ENCODE assay signal across 1 cellular context in genomic region chr1:156337052-156337887, GRCh38.
TF ChIP-seq lines count a peak whose summit lies in the region.

No MANE protein-coding gene starts in this region.

TF ChIP-seq in H1, 55 proteins besides CTCF, POLR2A, EP300 and RAD21:
- TF ChIP-seq PHF8 (conservative IDR thresholded peaks at IDR 0.05; ENCODE audit: low read depth, low read length) (no peak), HDAC6 (IDR thresholded peaks at IDR 0.05; ENCODE audit: low read depth, low read length) (no peak), TBP (IDR thresholded peaks at IDR 0.05; ENCODE audit: low read depth, low read length) (no peak), SP2 (IDR thresholded peaks at IDR 0.05; ENCODE audit: low read length) (no peak), CBX5 (IDR thresholded peaks at IDR 0.05; ENCODE audit: low read depth, low read length) (no peak), RNF2 (IDR thresholded peaks at IDR 0.05; ENCODE audit: borderline replicate concordance, low read depth, low read length, missing control alignments, poor library complexity, severe bottlenecking) (no peak), CTBP2 (IDR thresholded peaks at IDR 0.05; ENCODE audit: borderline replicate concordance, insufficient read depth, insufficient read length, low read length) (no peak), E2F6 (IDR thresholded peaks at IDR 0.05) (no peak), SP1 (IDR thresholded peaks at IDR 0.05; ENCODE audit: low read depth, low read length) (no peak), KDM1A (IDR thresholded peaks at IDR 0.05; ENCODE audit: borderline replicate concordance, low read length) (no peak; the same call in 1 of the 2 replicates), ZNF274 (IDR thresholded peaks at IDR 0.05; ENCODE audit: borderline replicate concordance, extremely low read depth, low read length) (no peak), GTF2F1 (IDR thresholded peaks at IDR 0.05; ENCODE audit: borderline replicate concordance, low read depth, low read length) (no peak), SRF (IDR thresholded peaks at IDR 0.05; ENCODE audit: low read depth, low read length) (no peak), TAF7 (optimal IDR thresholded peaks at IDR 0.05; ENCODE audit: borderline replicate concordance, low read depth, low read length) (no peak), ASH2L (IDR thresholded peaks at IDR 0.05; ENCODE audit: low read length) (no peak), GABPA (IDR thresholded peaks at IDR 0.05; ENCODE audit: borderline replicate concordance, insufficient read depth, low read length) (no peak), TAF1 (IDR thresholded peaks at IDR 0.05; ENCODE audit: low read depth, low read length) (no peak)
